Comparison of ENCODE assay signal across 17 cellular contexts in the genomic region with DNA sequence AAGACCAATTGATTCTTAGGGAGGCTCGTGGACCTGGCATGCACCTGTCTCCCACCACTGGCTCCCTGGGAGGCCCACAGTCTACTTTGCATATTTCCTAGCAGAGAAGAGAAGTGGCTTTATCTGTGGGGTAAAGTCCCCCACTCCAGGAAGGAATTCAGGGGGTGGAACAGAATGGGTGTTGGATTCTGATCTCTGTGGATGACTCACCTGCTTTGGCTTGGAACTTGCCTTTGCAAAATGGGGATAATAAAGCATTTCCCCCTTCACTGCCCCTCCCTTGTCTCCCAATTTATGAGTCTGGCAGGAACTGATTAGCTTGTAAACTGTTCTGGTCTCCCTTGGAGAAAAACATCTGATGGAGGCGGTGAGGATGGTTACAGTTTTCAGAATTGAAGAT. TPM values are rescaled to one million over a fixed set of nuclear protein-coding genes. Genes with fewer than 3 reads are reported as not detected.
DNase-seq lines count a peak whose midpoint lies in the region; ATAC-seq, FAIRE-seq and TF ChIP-seq lines count a peak whose summit lies in the region.
"Had no signal": no experiment of that assay in that cellular context is flagged by ENCODE, and none has a peak within 500 bp of the region (broad histone marks: within the 10 kb centered on the region; RNA-seq: fewer than 3 reads in every experiment).

No MANE protein-coding gene starts in this region.

- H3K4me3 ChIP-seq in Peyer's patch: no peak overlapping the region
- no peak overlapping the region for H3K4me3 ChIP-seq in fibroblast of the aortic adventitia (ENCODE audit: low read depth, low read length)
- H3K4me3 ChIP-seq in small intestine (ENCODE audit: low read depth in 1 of 2, low read length in 2 of 2): no peak overlapping the region
- H3K4me3 ChIP-seq in kidney (ENCODE audit: low read length in 2 of 2): no peak overlapping the region
- H3K4me3 ChIP-seq: SK-N-MC had no signal

- H3K36me3 ChIP-seq in Peyer's patch (no peaks in the 10 kb centered on the region), small intestine (ENCODE audit: control insufficient read depth in 2 of 2, insufficient read depth in 2 of 2, low read length in 2 of 2) (no peaks in the 10 kb centered on the region), kidney (ENCODE audit: control insufficient read depth in 1 of 2, insufficient read depth in 2 of 2, low read length in 2 of 2) (no peaks in the 10 kb centered on the region)

- no peak for TF ChIP-seq CTCF in Peyer's patch (IDR thresholded peaks at IDR 0.05)
- no peak for TF ChIP-seq CTCF in fibroblast of the aortic adventitia (IDR thresholded peaks at IDR 0.05; ENCODE audit: insufficient read depth, low read length)
- TF ChIP-seq CTCF in kidney (IDR thresholded peaks at IDR 0.05; ENCODE audit: borderline replicate concordance, extremely low read depth, insufficient read depth): no peak

- H3K27me3 ChIP-seq in Peyer's patch: no peaks in the 10 kb centered on the region
- H3K27me3 ChIP-seq in small intestine (ENCODE audit: control insufficient read depth in 2 of 2, insufficient read depth in 2 of 2, low read length in 2 of 2): peaks cover 0 to 2% of the 10 kb centered on the region in 2 donors

- H3K4me1 ChIP-seq in Peyer's patch: peaks cover 0 to 7% (median 0%) of the 10 kb centered on the region in 4 donors
- peaks cover 0 to 4% of the 10 kb centered on the region in 2 donors for H3K4me1 ChIP-seq in small intestine (ENCODE audit: control insufficient read depth in 2 of 2, insufficient read depth in 1 of 2, low read depth in 1 of 2, low read length in 1 of 2)
- H3K4me1 ChIP-seq in kidney (ENCODE audit: control insufficient read depth in 1 of 2, insufficient read depth in 1 of 2, low read depth in 1 of 2, low read length in 2 of 2): no peaks in the 10 kb centered on the region

- peak in 1 of 2 donors; percentile 9 for TF ChIP-seq POLR2A in Peyer's patch (IDR thresholded peaks at IDR 0.05)

- no peak for ATAC-seq in GM18873 (IDR thresholded peaks at IDR 0.05; ENCODE audit: low FRiP score, unreplicated experiment)
- ATAC-seq in HG03139 (IDR thresholded peaks at IDR 0.05; ENCODE audit: unreplicated experiment): no peak
- ATAC-seq: naive thymus-derived CD4-positive, alpha-beta T cell had no signal

- peak overlapping the region in 3 of 4 donors; percentile 67 to 83 (median 76) for H3K27ac ChIP-seq in Peyer's patch
- H3K27ac ChIP-seq in small intestine (ENCODE audit: low read depth in 1 of 2, low read length in 1 of 2): peak overlapping the region; percentile 86 to 92
- H3K27ac ChIP-seq in kidney (ENCODE audit: low read depth in 2 of 2, low read length in 2 of 2): no peak overlapping the region
- H3K27ac ChIP-seq: SK-N-MC had no signal

- peak; percentile 67 for DNase-seq in GM03348 (ENCODE audit: low spot score)
- peak in 2 of 3 donors; percentile 53 to 64 for DNase-seq in Peyer's patch
- DNase-seq in fibroblast of the aortic adventitia (ENCODE audit: low read depth): peak; percentile 62
- DNase-seq in small intestine: peak; percentile 98
- no peak for DNase-seq in kidney
- DNase-seq: activated effector memory CD4-positive, alpha-beta T cell treated with anti-CD3 and anti-CD28 coated beads, Interleukin-2, amount 50 U/mL, for 16 hours; endodermal cell; glutamatergic neuron; MV-4-11; naive thymus-derived CD4-positive, alpha-beta T cell; NCI-H2171 treated with DMSO at 0.1 percent for 48 hours; retina; stimulated activated CD4-positive, alpha-beta T cell treated with anti-CD3 and anti-CD28 coated beads, Interleukin-2, amount 100 ng/mL, for 24 hours had no signal

- WGBS in small intestine, 3 donors: 7 to 48% (median 15%) methylated on average over 2 of the region's 2 CpGs

- H3K9me3 ChIP-seq in Peyer's patch: no peaks in the 10 kb centered on the region
- no peaks in the 10 kb centered on the region for H3K9me3 ChIP-seq in small intestine (ENCODE audit: control insufficient read depth, low read depth)
- peaks cover 0 to 4% of the 10 kb centered on the region in 2 donors for H3K9me3 ChIP-seq in kidney (ENCODE audit: control insufficient read depth in 1 of 2, low read length in 2 of 2)

- intact Hi-C loops in kidney (cut with DNase I): no loop called here

- FAIRE-seq in small intestine (lab: Jason Lieb, UNC) (no peak), kidney (lab: Jason Lieb, UNC) (no peak)

- H3K9ac ChIP-seq in kidney (ENCODE audit: low read length in 2 of 2): no peak overlapping the region

RNA-seq across cellular contexts. Expression of a gene that starts 21.2 kb away (rescaled TPM):
- total RNA-seq in Peyer's patch: 10 to 100 TPM in 1 of 4 donors, 1 to 10 TPM in 3; 6.5 to 13.6 (median 8.2) TPM
- total RNA-seq in fibroblast of the aortic adventitia (ENCODE audit: low replicate concordance): 5.8 and 7.0 TPM in 2 replicates
- 1 to 10 TPM; 2.2 to 3.4 (median 2.7) TPM for polyA plus RNA-seq in small intestine
- 12.9 TPM for total RNA-seq in kidney
- 2.5 TPM for polyA plus RNA-seq in kidney (ENCODE audit: insufficient read depth, low read depth, low replicate concordance)

RNA-seq across cellular contexts. Expression of a gene that starts 46.0 kb away (rescaled TPM):
- 10 to 100 TPM in 2 of 4 donors, 1 to 10 TPM in 2; 2.5 to 19.0 (median 10.4) TPM for total RNA-seq in Peyer's patch
- not detected in 2 replicates for total RNA-seq in fibroblast of the aortic adventitia (ENCODE audit: low replicate concordance)
- polyA plus RNA-seq in small intestine: 100 to 1,000 TPM in 2 of 3 donors, 10 to 100 TPM in 1; 47.0 to 257 (median 162) TPM
- 2.7 TPM for total RNA-seq in kidney
- 111 TPM for polyA plus RNA-seq in kidney (ENCODE audit: insufficient read depth, low read depth, low replicate concordance)
- total RNA-seq: endodermal cell; naive thymus-derived CD4-positive, alpha-beta T cell had no signal
- polyA plus RNA-seq: CD14-positive monocyte; naive thymus-derived CD4-positive, alpha-beta T cell had no signal

Comparison
In these comparisons a context has a peak if more than half of its experiments do, and no peak if none do; other contexts are left out.
1. H3K27ac ChIP-seq: peak in Peyer's patch (3 of 4) and small intestine (2 of 2); none in kidney (0 of 2).